Comparison of ENCODE assay signal across 1 cellular context in the genomic region with DNA sequence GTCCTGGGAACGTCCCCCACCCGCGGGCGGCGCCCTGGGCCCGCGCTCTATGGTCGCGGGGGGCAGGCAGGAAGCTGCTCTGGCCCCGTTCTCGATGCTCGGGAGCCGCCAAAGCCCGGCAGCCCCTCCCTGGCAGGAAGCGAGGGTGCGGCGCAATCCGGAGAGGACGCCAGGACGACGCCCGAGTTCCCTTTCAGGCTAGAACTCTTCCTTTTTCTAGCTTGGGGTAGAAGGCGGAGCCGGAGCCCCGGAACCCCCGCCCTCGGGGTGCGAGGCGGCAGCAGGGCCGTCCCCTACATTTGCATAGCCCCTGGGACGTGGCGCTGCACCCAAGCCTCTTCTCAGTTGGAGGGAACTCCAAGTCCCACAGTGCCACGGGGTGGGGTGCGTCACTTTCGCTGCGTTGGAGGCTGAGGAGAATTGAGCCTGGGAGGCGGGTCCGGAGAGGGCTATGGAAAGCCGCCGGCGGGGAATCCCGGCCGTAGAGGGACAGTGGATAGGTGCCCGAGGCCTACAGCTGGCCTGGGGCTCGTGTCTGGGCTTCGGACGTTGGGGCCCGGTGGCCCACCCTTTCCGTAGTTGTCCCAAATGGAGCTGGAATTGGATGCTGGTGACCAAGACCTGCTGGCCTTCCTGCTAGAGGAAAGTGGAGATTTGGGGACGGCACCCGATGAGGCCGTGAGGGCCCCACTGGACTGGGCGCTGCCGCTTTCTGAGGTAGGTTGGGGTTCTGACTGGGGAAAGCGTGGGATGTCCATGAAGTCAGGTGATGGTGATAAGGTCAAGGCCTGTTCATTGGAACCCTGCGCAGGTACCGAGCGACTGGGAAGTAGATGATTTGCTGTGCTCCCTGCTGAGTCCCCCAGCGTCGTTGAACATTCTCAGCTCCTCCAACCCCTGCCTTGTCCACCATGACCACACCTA.
A peak's percentile ranks its signal among the peaks of the same experiment; 100 is the strongest.
TF ChIP-seq lines count a peak whose summit lies in the region.

A gene with protein sequence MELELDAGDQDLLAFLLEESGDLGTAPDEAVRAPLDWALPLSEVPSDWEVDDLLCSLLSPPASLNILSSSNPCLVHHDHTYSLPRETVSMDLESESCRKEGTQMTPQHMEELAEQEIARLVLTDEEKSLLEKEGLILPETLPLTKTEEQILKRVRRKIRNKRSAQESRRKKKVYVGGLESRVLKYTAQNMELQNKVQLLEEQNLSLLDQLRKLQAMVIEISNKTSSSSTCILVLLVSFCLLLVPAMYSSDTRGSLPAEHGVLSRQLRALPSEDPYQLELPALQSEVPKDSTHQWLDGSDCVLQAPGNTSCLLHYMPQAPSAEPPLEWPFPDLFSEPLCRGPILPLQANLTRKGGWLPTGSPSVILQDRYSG (plus strand): TSS at position 482 of the 924 bp plus-strand sequence. CDS start 107 bp downstream, at position 589.
A gene with protein sequence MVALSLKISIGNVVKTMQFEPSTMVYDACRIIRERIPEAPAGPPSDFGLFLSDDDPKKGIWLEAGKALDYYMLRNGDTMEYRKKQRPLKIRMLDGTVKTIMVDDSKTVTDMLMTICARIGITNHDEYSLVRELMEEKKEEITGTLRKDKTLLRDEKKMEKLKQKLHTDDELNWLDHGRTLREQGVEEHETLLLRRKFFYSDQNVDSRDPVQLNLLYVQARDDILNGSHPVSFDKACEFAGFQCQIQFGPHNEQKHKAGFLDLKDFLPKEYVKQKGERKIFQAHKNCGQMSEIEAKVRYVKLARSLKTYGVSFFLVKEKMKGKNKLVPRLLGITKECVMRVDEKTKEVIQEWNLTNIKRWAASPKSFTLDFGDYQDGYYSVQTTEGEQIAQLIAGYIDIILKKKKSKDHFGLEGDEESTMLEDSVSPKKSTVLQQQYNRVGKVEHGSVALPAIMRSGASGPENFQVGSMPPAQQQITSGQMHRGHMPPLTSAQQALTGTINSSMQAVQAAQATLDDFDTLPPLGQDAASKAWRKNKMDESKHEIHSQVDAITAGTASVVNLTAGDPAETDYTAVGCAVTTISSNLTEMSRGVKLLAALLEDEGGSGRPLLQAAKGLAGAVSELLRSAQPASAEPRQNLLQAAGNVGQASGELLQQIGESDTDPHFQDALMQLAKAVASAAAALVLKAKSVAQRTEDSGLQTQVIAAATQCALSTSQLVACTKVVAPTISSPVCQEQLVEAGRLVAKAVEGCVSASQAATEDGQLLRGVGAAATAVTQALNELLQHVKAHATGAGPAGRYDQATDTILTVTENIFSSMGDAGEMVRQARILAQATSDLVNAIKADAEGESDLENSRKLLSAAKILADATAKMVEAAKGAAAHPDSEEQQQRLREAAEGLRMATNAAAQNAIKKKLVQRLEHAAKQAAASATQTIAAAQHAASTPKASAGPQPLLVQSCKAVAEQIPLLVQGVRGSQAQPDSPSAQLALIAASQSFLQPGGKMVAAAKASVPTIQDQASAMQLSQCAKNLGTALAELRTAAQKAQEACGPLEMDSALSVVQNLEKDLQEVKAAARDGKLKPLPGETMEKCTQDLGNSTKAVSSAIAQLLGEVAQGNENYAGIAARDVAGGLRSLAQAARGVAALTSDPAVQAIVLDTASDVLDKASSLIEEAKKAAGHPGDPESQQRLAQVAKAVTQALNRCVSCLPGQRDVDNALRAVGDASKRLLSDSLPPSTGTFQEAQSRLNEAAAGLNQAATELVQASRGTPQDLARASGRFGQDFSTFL (N-terminal part only) (minus strand): TSS at position 11 of the 924 bp plus-strand sequence. CDS start 6,501 bp downstream, outside the sequence.

TF ChIP-seq in GM12878, 131 proteins besides CTCF, POLR2A, EP300 and RAD21 (continued from another document):
- TF ChIP-seq, protein P1, sequence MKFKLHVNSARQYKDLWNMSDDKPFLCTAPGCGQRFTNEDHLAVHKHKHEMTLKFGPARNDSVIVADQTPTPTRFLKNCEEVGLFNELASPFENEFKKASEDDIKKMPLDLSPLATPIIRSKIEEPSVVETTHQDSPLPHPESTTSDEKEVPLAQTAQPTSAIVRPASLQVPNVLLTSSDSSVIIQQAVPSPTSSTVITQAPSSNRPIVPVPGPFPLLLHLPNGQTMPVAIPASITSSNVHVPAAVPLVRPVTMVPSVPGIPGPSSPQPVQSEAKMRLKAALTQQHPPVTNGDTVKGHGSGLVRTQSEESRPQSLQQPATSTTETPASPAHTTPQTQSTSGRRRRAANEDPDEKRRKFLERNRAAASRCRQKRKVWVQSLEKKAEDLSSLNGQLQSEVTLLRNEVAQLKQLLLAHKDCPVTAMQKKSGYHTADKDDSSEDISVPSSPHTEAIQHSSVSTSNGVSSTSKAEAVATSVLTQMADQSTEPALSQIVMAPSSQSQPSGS (IDR thresholded peaks at IDR 0.05; ENCODE audit: low read length) = no peak
- TF ChIP-seq CREB1 (IDR thresholded peaks at IDR 0.05; ENCODE audit: low read depth) (no peak), TAF1 (IDR thresholded peaks at IDR 0.05; ENCODE audit: borderline replicate concordance, low read depth, low read length) (peak; percentile 78; the same call in 1 of the 2 replicates), ZNF622 (IDR thresholded peaks at IDR 0.05) (no peak), MTA3 (IDR thresholded peaks at IDR 0.05; ENCODE audit: borderline replicate concordance, low read length) (no peak), ZSCAN29 (IDR thresholded peaks at IDR 0.05) (peak; percentile 42; the same call in 1 of the 2 replicates), ZNF384 (IDR thresholded peaks at IDR 0.05; ENCODE audit: borderline replicate concordance, low read depth, low read length) (no peak), TBL1XR1 (IDR thresholded peaks at IDR 0.05; ENCODE audit: low read depth, low read length) (peak; percentile 61; the same call in 1 of the 2 replicates), TARDBP (IDR thresholded peaks at IDR 0.05; ENCODE audit: borderline replicate concordance) (peak; percentile 77; the same call in 1 of the 2 replicates), RCOR1 (conservative IDR thresholded peaks at IDR 0.05; ENCODE audit: low read depth, low read length) (no peak), CEBPB (IDR thresholded peaks at IDR 0.05; ENCODE audit: borderline replicate concordance in 1 of 2, low read depth in 2 of 2, low read length in 2 of 2) (no peak)
- TF ChIP-seq, protein P2, sequence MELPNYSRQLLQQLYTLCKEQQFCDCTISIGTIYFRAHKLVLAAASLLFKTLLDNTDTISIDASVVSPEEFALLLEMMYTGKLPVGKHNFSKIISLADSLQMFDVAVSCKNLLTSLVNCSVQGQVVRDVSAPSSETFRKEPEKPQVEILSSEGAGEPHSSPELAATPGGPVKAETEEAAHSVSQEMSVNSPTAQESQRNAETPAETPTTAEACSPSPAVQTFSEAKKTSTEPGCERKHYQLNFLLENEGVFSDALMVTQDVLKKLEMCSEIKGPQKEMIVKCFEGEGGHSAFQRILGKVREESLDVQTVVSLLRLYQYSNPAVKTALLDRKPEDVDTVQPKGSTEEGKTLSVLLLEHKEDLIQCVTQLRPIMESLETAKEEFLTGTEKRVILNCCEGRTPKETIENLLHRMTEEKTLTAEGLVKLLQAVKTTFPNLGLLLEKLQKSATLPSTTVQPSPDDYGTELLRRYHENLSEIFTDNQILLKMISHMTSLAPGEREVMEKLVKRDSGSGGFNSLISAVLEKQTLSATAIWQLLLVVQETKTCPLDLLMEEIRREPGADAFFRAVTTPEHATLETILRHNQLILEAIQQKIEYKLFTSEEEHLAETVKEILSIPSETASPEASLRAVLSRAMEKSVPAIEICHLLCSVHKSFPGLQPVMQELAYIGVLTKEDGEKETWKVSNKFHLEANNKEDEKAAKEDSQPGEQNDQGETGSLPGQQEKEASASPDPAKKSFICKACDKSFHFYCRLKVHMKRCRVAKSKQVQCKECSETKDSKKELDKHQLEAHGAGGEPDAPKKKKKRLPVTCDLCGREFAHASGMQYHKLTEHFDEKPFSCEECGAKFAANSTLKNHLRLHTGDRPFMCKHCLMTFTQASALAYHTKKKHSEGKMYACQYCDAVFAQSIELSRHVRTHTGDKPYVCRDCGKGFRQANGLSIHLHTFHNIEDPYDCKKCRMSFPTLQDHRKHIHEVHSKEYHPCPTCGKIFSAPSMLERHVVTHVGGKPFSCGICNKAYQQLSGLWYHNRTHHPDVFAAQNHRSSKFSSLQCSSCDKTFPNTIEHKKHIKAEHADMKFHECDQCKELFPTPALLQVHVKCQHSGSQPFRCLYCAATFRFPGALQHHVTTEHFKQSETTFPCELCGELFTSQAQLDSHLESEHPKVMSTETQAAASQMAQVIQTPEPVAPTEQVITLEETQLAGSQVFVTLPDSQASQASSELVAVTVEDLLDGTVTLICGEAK (IDR thresholded peaks at IDR 0.05; ENCODE audit: borderline replicate concordance) = peak; percentile 95
- TF ChIP-seq, protein P3, sequence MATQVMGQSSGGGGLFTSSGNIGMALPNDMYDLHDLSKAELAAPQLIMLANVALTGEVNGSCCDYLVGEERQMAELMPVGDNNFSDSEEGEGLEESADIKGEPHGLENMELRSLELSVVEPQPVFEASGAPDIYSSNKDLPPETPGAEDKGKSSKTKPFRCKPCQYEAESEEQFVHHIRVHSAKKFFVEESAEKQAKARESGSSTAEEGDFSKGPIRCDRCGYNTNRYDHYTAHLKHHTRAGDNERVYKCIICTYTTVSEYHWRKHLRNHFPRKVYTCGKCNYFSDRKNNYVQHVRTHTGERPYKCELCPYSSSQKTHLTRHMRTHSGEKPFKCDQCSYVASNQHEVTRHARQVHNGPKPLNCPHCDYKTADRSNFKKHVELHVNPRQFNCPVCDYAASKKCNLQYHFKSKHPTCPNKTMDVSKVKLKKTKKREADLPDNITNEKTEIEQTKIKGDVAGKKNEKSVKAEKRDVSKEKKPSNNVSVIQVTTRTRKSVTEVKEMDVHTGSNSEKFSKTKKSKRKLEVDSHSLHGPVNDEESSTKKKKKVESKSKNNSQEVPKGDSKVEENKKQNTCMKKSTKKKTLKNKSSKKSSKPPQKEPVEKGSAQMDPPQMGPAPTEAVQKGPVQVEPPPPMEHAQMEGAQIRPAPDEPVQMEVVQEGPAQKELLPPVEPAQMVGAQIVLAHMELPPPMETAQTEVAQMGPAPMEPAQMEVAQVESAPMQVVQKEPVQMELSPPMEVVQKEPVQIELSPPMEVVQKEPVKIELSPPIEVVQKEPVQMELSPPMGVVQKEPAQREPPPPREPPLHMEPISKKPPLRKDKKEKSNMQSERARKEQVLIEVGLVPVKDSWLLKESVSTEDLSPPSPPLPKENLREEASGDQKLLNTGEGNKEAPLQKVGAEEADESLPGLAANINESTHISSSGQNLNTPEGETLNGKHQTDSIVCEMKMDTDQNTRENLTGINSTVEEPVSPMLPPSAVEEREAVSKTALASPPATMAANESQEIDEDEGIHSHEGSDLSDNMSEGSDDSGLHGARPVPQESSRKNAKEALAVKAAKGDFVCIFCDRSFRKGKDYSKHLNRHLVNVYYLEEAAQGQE (IDR thresholded peaks at IDR 0.05; ENCODE audit: low read depth, low read length) = no peak
